In the genomic region with DNA sequence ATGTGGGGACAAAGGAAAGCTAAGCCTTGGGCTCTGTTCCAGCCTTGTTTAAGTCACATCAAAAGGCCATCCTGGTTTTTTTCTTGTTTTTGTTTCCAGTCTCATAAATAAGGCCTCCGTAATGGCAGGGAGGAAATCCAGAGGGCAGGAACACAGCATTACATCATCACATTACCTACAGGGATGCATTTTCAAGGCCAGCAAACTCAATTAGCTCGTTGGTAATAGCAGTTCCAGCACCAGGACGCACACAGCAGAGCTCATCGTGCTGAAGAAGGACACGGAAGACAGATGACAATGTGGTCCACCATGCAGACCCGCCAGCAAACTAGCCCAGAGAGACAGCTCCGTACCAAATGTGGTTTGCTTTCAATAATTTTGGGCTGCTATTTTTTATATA, we compare ENCODE assay signal across 35 cellular contexts.
"Had no signal": no experiment of that assay in that cellular context is flagged by ENCODE, and none has a peak within 500 bp of the region (broad histone marks: within the 10 kb centered on the region; RNA-seq: fewer than 3 reads in every experiment).

No MANE protein-coding gene starts in this region.

- H3K27me3 ChIP-seq: ascending aorta, breast epithelium had no signal

- ATAC-seq: activated CD8-positive, alpha-beta T cell treated with anti-CD3 and anti-CD28 coated beads for 36 hours; activated T-cell treated with anti-CD3 and anti-CD28 coated beads, Interleukin-2, amount 50 U/mL, for 72 hours; activated T-helper 17 cell treated with anti-CD3 and anti-CD28 coated beads, Interleukin-2, amount 50 U/mL, for 72 hours; Right ventricle myocardium inferior had no signal

- H3K27me3 Mint-ChIP-seq: activated B cell treated with CpG ODN at 0.5 μM for 24 hours; activated CD8-positive, alpha-beta T cell treated with anti-CD3 and anti-CD28 coated beads for 36 hours; activated naive CD8-positive, alpha-beta T cell treated with anti-CD3 and anti-CD28 coated beads for 36 hours; activated T-helper 17 cell treated with anti-CD3 and anti-CD28 coated beads, Interleukin-2, amount 50 U/mL, for 72 hours had no signal

- H3K4me3 Mint-ChIP-seq: activated B cell treated with CpG ODN at 0.5 μM for 24 hours; activated CD8-positive, alpha-beta T cell treated with anti-CD3 and anti-CD28 coated beads for 36 hours; activated naive CD8-positive, alpha-beta T cell treated with anti-CD3 and anti-CD28 coated beads for 36 hours; activated T-cell treated with anti-CD3 and anti-CD28 coated beads, Interleukin-2, amount 50 U/mL, for 72 hours; activated T-helper 17 cell treated with anti-CD3 and anti-CD28 coated beads, Interleukin-2, amount 50 U/mL, for 72 hours had no signal

- H3K4me1 ChIP-seq: ascending aorta, breast epithelium had no signal

- H3K36me3 Mint-ChIP-seq: activated naive CD8-positive, alpha-beta T cell treated with anti-CD3 and anti-CD28 coated beads for 36 hours had no signal

- H3K36me3 ChIP-seq: ascending aorta, breast epithelium had no signal

- H3K27ac Mint-ChIP-seq: activated B cell treated with CpG ODN at 0.5 μM for 24 hours; activated CD8-positive, alpha-beta T cell treated with anti-CD3 and anti-CD28 coated beads for 36 hours; activated naive CD8-positive, alpha-beta T cell treated with anti-CD3 and anti-CD28 coated beads for 36 hours; activated T-cell treated with anti-CD3 and anti-CD28 coated beads, Interleukin-2, amount 50 U/mL, for 72 hours; activated T-helper 17 cell treated with anti-CD3 and anti-CD28 coated beads, Interleukin-2, amount 50 U/mL, for 72 hours had no signal

- H3K9me3 ChIP-seq: ascending aorta had no signal

- DNase-seq: activated B cell treated with CpG ODN at 0.5 μM for 24 hours; activated CD4-positive, alpha-beta T cell treated with anti-CD3 and anti-CD28 coated beads for 4 hours; activated CD4-positive, CD25-positive, alpha-beta regulatory T cell treated with anti-CD3 and anti-CD28 coated beads, Interleukin-2, amount 50 U/mL, for 72 hours; activated CD8-positive, alpha-beta T cell treated with anti-CD3 and anti-CD28 coated beads for 36 hours; activated effector memory CD4-positive, alpha-beta T cell treated with anti-CD3 and anti-CD28 coated beads, Interleukin-2, amount 50 U/mL, for 16 hours; activated naive CD4-positive, alpha-beta T cell; activated naive CD4-positive, alpha-beta T cell treated with anti-CD3 and anti-CD28 coated beads, Interleukin-2, amount 50 U/mL, for 16 hours; activated naive CD8-positive, alpha-beta T cell treated with anti-CD3 and anti-CD28 coated beads for 36 hours; activated T-cell treated with anti-CD3 and anti-CD28 coated beads, Interleukin-2, amount 50 U/mL, for 1 hour; activated T-cell treated with anti-CD3 and anti-CD28 coated beads, Interleukin-2, amount 50 U/mL, for 72 hours; amniotic stem cell; NCI-H1092 treated with DMSO at 0.1 percent for 48 hours; NCI-H1417; NCI-H146; NCI-H187; NCI-H2029 treated with DMSO at 0.1 percent for 48 hours; NCI-H2107; NCI-H2171; NCI-H510A; NCI-H526; NCI-H748 treated with DMSO at 0.1 percent for 48 hours; NK-92 treated with Interleukin-12 subunit alpha and Interleukin-12 subunit beta, amount 100 ng/mL, for 24 hours; PC-9; SIG-M5; SW 1271; T-helper 1 cell; T-helper 2 cell; T-helper 9 cell had no signal

- H3K27ac ChIP-seq: ascending aorta, breast epithelium, KMS-11, PC-9, RWPE1, VCaP had no signal

- H3K4me3 ChIP-seq: ascending aorta, breast epithelium, PC-9 had no signal

- H3K4me1 Mint-ChIP-seq: activated B cell treated with CpG ODN at 0.5 μM for 24 hours; activated naive CD8-positive, alpha-beta T cell treated with anti-CD3 and anti-CD28 coated beads for 36 hours; activated T-helper 17 cell treated with anti-CD3 and anti-CD28 coated beads, Interleukin-2, amount 50 U/mL, for 72 hours had no signal
